17 cellular contexts compared by ENCODE assay signal in the genomic region with DNA sequence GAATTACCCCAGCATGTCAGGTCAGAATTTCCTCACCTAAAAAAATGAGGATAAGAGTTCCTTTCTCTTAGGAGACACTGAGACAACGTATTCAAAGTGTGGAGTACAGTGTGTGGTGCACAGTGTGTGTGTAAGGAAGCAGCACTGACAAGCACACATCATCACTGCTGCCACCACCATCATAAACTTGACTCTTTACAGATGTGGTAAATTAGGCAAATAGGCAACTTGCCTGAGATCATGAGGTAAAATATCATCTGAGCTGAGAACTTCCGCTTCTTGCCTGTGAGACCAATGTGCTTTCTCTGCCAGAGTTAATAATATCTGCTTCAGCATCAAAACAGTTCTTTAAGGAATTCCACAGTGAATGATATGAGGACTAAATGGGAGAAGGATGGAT. TPM values are rescaled to one million over a fixed set of nuclear protein-coding genes. Genes with fewer than 3 reads are reported as not detected.
DNase-seq lines count a peak whose midpoint lies in the region; ATAC-seq, FAIRE-seq and TF ChIP-seq lines count a peak whose summit lies in the region.
"Had no signal": no experiment of that assay in that cellular context is flagged by ENCODE, and none has a peak within 500 bp of the region (broad histone marks: within the 10 kb centered on the region; RNA-seq: fewer than 3 reads in every experiment).

No MANE protein-coding gene starts in this region.

- no peaks in the 10 kb centered on the region for H3K27me3 Mint-ChIP-seq in nephron progenitor cell (ENCODE audit: low read depth, poor library complexity)
- H3K27me3 Mint-ChIP-seq: activated naive CD8-positive, alpha-beta T cell had no signal

- no peak overlapping the region for H4K8ac ChIP-seq in mesenchymal stem cell (ENCODE audit: low read length)

- POLR2A ChIA-PET in AG04449 (lab: Yijun Ruan, JAX) = no interaction called here
- POLR2A ChIA-PET in GM12878 (lab: Charles Lee) = no interaction called here

- WGBS in GM23248 (ENCODE audit: low coverage in 1 of 2, low lambda C conversion rate in 2 of 2, missing lambda C conversion rate in 2 of 2), 2 experiments = 20 to 21% methylated on average over 2 of the region's 2 CpGs
- whole genome bisulfite sequencing in GM12878 (ENCODE audit: insufficient coverage, insufficient replicate concordance, low lambda C conversion rate, missing lambda C conversion rate) = 100% methylated on average over 2 of the region's 2 CpGs
- WGBS in mesenchymal stem cell = 100% methylated on average over 1 of the region's 2 CpGs

- H3K23ac ChIP-seq in mesenchymal stem cell (ENCODE audit: low read length in 2 of 2) = no peak overlapping the region

- H2BK15ac ChIP-seq in mesenchymal stem cell (ENCODE audit: low read depth, poor library complexity, severe bottlenecking) = no peak overlapping the region

- FAIRE-seq in GM12878 (lab: Jason Lieb, UNC) = no peak
- FAIRE-seq: D721Med had no signal

- H2BK5ac ChIP-seq in mesenchymal stem cell (ENCODE audit: low read depth, low read length, poor library complexity, severe bottlenecking) = no peak overlapping the region

- no peak overlapping the region for H3K4me3 Mint-ChIP-seq in nephron progenitor cell
- H3K4me3 Mint-ChIP-seq: activated naive CD8-positive, alpha-beta T cell had no signal

- TF ChIP-seq CTCF in AG04449 (IDR thresholded peaks at IDR 0.05; ENCODE audit: insufficient read depth, low read length, missing control alignments) = no peak
- TF ChIP-seq CTCF in GM12878 (IDR thresholded peaks at IDR 0.05 in 2 of 3, conservative IDR thresholded peaks at IDR 0.05 in 1 of 3; ENCODE audit: control insufficient read depth in 2 of 3, extremely low read depth in 1 of 3, insufficient read depth in 1 of 3, low read depth in 3 of 3, low read length in 3 of 3) = no peak
- TF ChIP-seq CTCF in nephron progenitor cell (IDR thresholded peaks at IDR 0.05) = no peak

- no peak overlapping the region for H3K27ac Mint-ChIP-seq in nephron progenitor cell
- H3K27ac Mint-ChIP-seq: activated naive CD8-positive, alpha-beta T cell had no signal

- DNase-seq in AG04449 (ENCODE audit: low read depth, low spot score) = peak; percentile 41
- DNase-seq in GM23248 = peak; percentile 56
- DNase-seq in GM12878 (ENCODE audit: low read depth, low spot score) = no peak
- DNase-seq in mesenchymal stem cell = no peak
- DNase-seq in SW 1271 (lab: John Stamatoyannopoulos, UW) = no peak
- DNase-seq in nephron progenitor cell = no peak
- DNase-seq: activated CD8-positive, alpha-beta memory T cell treated with anti-CD3 and anti-CD28 coated beads, Interleukin-2, amount 50 U/mL, for 48 hours; mesendoderm; NCI-H1092; NCI-H226; ovary; stimulated activated CD4-positive, alpha-beta T cell treated with anti-CD3 and anti-CD28 coated beads, Interleukin-12 subunit alpha, Interleukin-12 subunit beta, amount 100 ng/mL, for 4 hours had no signal

- H3K18ac ChIP-seq in mesenchymal stem cell (ENCODE audit: low read depth in 1 of 2, low read length in 2 of 2) = no peak overlapping the region

- RAD21 ChIA-PET in GM12878 (lab: Charles Lee; ENCODE audit: unreplicated experiment) = no interaction called here

- H3K9me2 ChIP-seq in GM23248 (ENCODE audit: insufficient read depth) = no peaks in the 10 kb centered on the region

- no peaks in the 10 kb centered on the region for H3K9me3 Mint-ChIP-seq in nephron progenitor cell

- H3K4me2 ChIP-seq in GM23248 (ENCODE audit: unreplicated experiment) = peak overlapping the region; percentile 26
- H3K4me2 ChIP-seq in GM12878 (ENCODE audit: control insufficient read depth, insufficient read depth) = no peak overlapping the region
- H3K4me2 ChIP-seq in mesenchymal stem cell (ENCODE audit: low read length, poor library complexity, severe bottlenecking) = no peak overlapping the region

- TF ChIP-seq POLR2A in GM12878 (IDR thresholded peaks at IDR 0.05; ENCODE audit: low read depth, low read length) = no peak

- H3K36me3 Mint-ChIP-seq in nephron progenitor cell (ENCODE audit: low read depth) = peaks cover 12% of the 10 kb centered on the region

- no peaks in the 10 kb centered on the region for H3K9me3 ChIP-seq in GM23248 (ENCODE audit: low read depth)
- H3K9me3 ChIP-seq in GM12878 (replicated peaks; ENCODE audit: control insufficient read depth, insufficient read depth, low read length) = no peaks in the 10 kb centered on the region
- H3K9me3 ChIP-seq in mesenchymal stem cell (ENCODE audit: control insufficient read depth, low read length) = no peaks in the 10 kb centered on the region
- H3K9me3 ChIP-seq: ovary had no signal

- H3K79me2 ChIP-seq in GM23248 (ENCODE audit: insufficient read depth) (no peaks in the 10 kb centered on the region), GM12878 (ENCODE audit: control insufficient read depth, insufficient read depth, low read length) (no peaks in the 10 kb centered on the region; the same call in 1 of the 2 replicates)

- H3K9ac ChIP-seq in GM23248 (no peak overlapping the region), GM12878 (ENCODE audit: control insufficient read depth, insufficient read depth, low read length) (no peak overlapping the region), mesenchymal stem cell (ENCODE audit: low read length) (peak overlapping the region; percentile 31)

- H3K4me1 ChIP-seq in GM23248 (ENCODE audit: insufficient read depth) (peaks cover 29% of the 10 kb centered on the region), GM12878 (ENCODE audit: control insufficient read depth, insufficient read depth, low read length) (no peaks in the 10 kb centered on the region), mesenchymal stem cell (ENCODE audit: control insufficient read depth, insufficient read depth, low read depth, low read length) (peaks cover 7% of the 10 kb centered on the region)

- no peak overlapping the region for H2BK12ac ChIP-seq in mesenchymal stem cell (ENCODE audit: low read length in 2 of 2)

- SMC1A ChIA-PET in GM12878 (lab: Charles Lee; ENCODE audit: uncharacterized antibody, unreplicated experiment) = interaction anchor here (0.9 to 1.8 kb wide), 4 partner anchors 29 to 64 kb away, joined by 3 to 7 read pairs (median 4); no protein-coding TSS in a partner anchor

- H3K27me3 ChIP-seq in GM23248 (replicated peaks; ENCODE audit: insufficient read depth) (no peaks in the 10 kb centered on the region), GM12878 (replicated peaks in 1 of 2; ENCODE audit: control insufficient read depth in 2 of 2, insufficient read depth in 2 of 2, low read length in 1 of 2) (no peaks in the 10 kb centered on the region), mesenchymal stem cell (ENCODE audit: control insufficient read depth in 1 of 2, insufficient read depth in 1 of 2, low read length in 2 of 2) (no peaks in the 10 kb centered on the region)
- H3K27me3 ChIP-seq: ovary had no signal

- CTCF ChIA-PET in AG04449 (lab: Yijun Ruan, JAX) = interaction anchor here (0.8 to 6.4 kb wide), 8 partner anchors 9 to 215 kb away, joined by 3 to 29 read pairs (median 4); no protein-coding TSS in a partner anchor
- CTCF ChIA-PET in GM12878 (lab: Yijun Ruan, JAX) = interaction anchor here (1.1 to 1.9 kb wide), 3 partner anchors 64 to 170 kb away, joined by 3 to 8 read pairs (median 3); no protein-coding TSS in a partner anchor

- H3K4me3 ChIP-seq in AG04449 (ENCODE audit: low read depth, low read length) = no peak overlapping the region
- H3K4me3 ChIP-seq in GM23248 = peak overlapping the region; percentile 7; the same call in 1 of the 2 replicates
- H3K4me3 ChIP-seq in GM12878 = no peak overlapping the region
- H3K4me3 ChIP-seq in mesenchymal stem cell (ENCODE audit: insufficient read depth in 1 of 2, low read depth in 1 of 2, low read length in 2 of 2) = no peak overlapping the region
- H3K4me3 ChIP-seq: ovary had no signal

- no peak overlapping the region for H4K91ac ChIP-seq in mesenchymal stem cell (ENCODE audit: low read length)

- H4K20me1 ChIP-seq in GM23248 (ENCODE audit: insufficient read depth) (no peaks in the 10 kb centered on the region; the same call in 1 of the 2 replicates), GM12878 (ENCODE audit: control insufficient read depth, insufficient read depth) (no peaks in the 10 kb centered on the region)

- peaks cover 15% of the 10 kb centered on the region for H3K79me1 ChIP-seq in mesenchymal stem cell (replicated peaks; ENCODE audit: low read length, poor library complexity, severe bottlenecking)

- TF ChIP-seq RAD21 in GM12878 (IDR thresholded peaks at IDR 0.05; ENCODE audit: insufficient read depth, low read depth, low read length) = no peak

- peaks cover 39% of the 10 kb centered on the region for H3K4me1 Mint-ChIP-seq in nephron progenitor cell

- H3F3A ChIP-seq in GM23248 (ENCODE audit: insufficient read depth) = peaks cover 12% of the 10 kb centered on the region; the same call in 1 of the 2 replicates

- ATAC-seq in GM12878 (no peak), HG03378 (IDR thresholded peaks at IDR 0.05; ENCODE audit: unreplicated experiment) (no peak), GM19035 (IDR thresholded peaks at IDR 0.05; ENCODE audit: unreplicated experiment) (no peak)
- ATAC-seq: activated CD4-positive, CD25-positive, alpha-beta regulatory T cell treated with anti-CD3 and anti-CD28 coated beads, Interleukin-2, amount 50 U/mL, for 24 hours had no signal

- H3K27ac ChIP-seq in GM23248 = peak overlapping the region; percentile 36
- H3K27ac ChIP-seq in GM12878 (ENCODE audit: control insufficient read depth, insufficient read depth) = peak overlapping the region; percentile 16; the same call in 1 of the 2 replicates
- H3K27ac ChIP-seq in mesenchymal stem cell (ENCODE audit: low read length, poor library complexity, severe bottlenecking) = no peak overlapping the region
- H3K27ac ChIP-seq: ovary had no signal

- intact Hi-C loops in GM12878 (cut with micrococcal nuclease; ENCODE audit: unreplicated experiment) = no loop called here

- no TSS peak for BruUV-seq in GM12878 (replicated peaks; lab: Mats Ljungman, UMichigan)

- no peak overlapping the region for H3K14ac ChIP-seq in mesenchymal stem cell (ENCODE audit: low read length in 2 of 2)

- H2AK5ac ChIP-seq in mesenchymal stem cell (ENCODE audit: low read length, severe bottlenecking) = no peak overlapping the region

- H3K4ac ChIP-seq in mesenchymal stem cell (ENCODE audit: low read depth in 1 of 2, low read length in 2 of 2) = no peak overlapping the region

- H2AFZ ChIP-seq in GM23248 (peak overlapping the region; percentile 45), GM12878 (ENCODE audit: control insufficient read depth, low read depth, low read length) (peak overlapping the region; percentile 26), mesenchymal stem cell (ENCODE audit: low read depth, low read length) (no peak overlapping the region)

- no peaks in the 10 kb centered on the region for H3K36me3 ChIP-seq in GM23248 (ENCODE audit: low read depth)
- no peaks in the 10 kb centered on the region; a peak in 2 of 4 replicates for H3K36me3 ChIP-seq in GM12878 (ENCODE audit: control insufficient read depth in 2 of 2, insufficient read depth in 2 of 2, low read length in 1 of 2)
- H3K36me3 ChIP-seq in mesenchymal stem cell (ENCODE audit: control insufficient read depth in 1 of 2, insufficient read depth in 2 of 2, low read depth in 1 of 2, low read length in 2 of 2) = peaks cover 2 to 11% of the 10 kb centered on the region in 2 experiments
- H3K36me3 ChIP-seq: ovary had no signal

- in situ Hi-C loops in GM23248 (cut with MboI) = no loop called here
- in situ Hi-C loops in GM12878 (cut with MboI) = no loop called here

- no peak overlapping the region for H2BK120ac ChIP-seq in mesenchymal stem cell (ENCODE audit: low read depth, low read length)

- no peak for TF ChIP-seq EP300 in GM12878 (IDR thresholded peaks at IDR 0.05; ENCODE audit: borderline replicate concordance in 1 of 2, control insufficient read depth in 1 of 2, low read depth in 2 of 2, low read length in 2 of 2)

RNA-seq across cellular contexts. Expression of a gene that starts 52.7 kb away (rescaled TPM):
- total RNA-seq in GM23248 (2014; rRNA removed; shearing (Covaris generic)) = 18.7 and 28.0 TPM in 2 replicates
- polyA plus RNA-seq in GM23248 (2016; fragmentation: Nextera tagmentation; extraction: Ambion mirVana) = 27.1 and 30.3 TPM in 2 replicates
- total RNA-seq in GM12878 (2013; cell fraction: nucleolus; rRNA removed) = 18.2 TPM in 2 replicates
- total RNA-seq in GM12878 (2014; rRNA removed) = 38.4 and 38.6 TPM in 2 replicates
- total RNA-seq in GM12878 (2014; rRNA removed; fragmentation: Illumina TruSeq; extraction: Trizol) = 32.7 and 32.9 TPM in 2 replicates
- 43.7 and 44.3 TPM in 2 replicates for total RNA-seq in GM12878 (2021)
- polyA plus RNA-seq in GM12878 (2011; ENCODE audit: low read depth) = 30.2 TPM
- 38.0 and 45.4 TPM in 2 replicates for polyA plus RNA-seq in GM12878 (2011; rRNA removed)
- 35.2 and 42.7 TPM in 2 replicates for polyA plus RNA-seq in GM12878 (2011; cell fraction: cytosol; rRNA removed)
- polyA plus RNA-seq in GM12878 (2011; cell fraction: nucleus; rRNA removed) = 11.0 and 12.8 TPM in 2 replicates
- polyA plus RNA-seq in GM12878 (2012) = 28.3 and 30.5 TPM in 2 replicates
- polyA plus RNA-seq in GM12878 (2014; fragmentation: Illumina TruSeq; extraction: Trizol) = 36.5 and 44.2 TPM in 2 replicates
- 10 to 100 TPM; 65.6 to 66.8 TPM for polyA plus RNA-seq in GM12878 (2014; fragmentation: Nextera tagmentation; extraction: Ambion mirVana)
- polyA plus RNA-seq in GM12878 (2014; rRNA removed) = 28.5 and 36.3 TPM in 2 replicates
- polyA plus RNA-seq in GM12878 (2016; fragmentation: Nextera tagmentation; extraction: Ambion mirVana) = 10 to 100 TPM; 56.5 to 58.7 TPM
- polyA minus RNA-seq in GM12878 (2011; rRNA and poly(A)+ RNA removed) = 15.7 and 17.5 TPM in 2 replicates
- 9.4 and 11.0 TPM in 2 replicates for polyA minus RNA-seq in GM12878 (2011; cell fraction: cytosol; rRNA and poly(A)+ RNA removed)
- 3.9 and 8.4 TPM in 2 replicates for polyA minus RNA-seq in GM12878 (2011; cell fraction: nucleus; rRNA and poly(A)+ RNA removed)
- 27.9 TPM for polyA plus RNA-seq in mesenchymal stem cell (2013, experiment 1 of 2)
- polyA plus RNA-seq in mesenchymal stem cell (2013, experiment 2 of 2) = 29.6 TPM

RNA-seq across cellular contexts. Expression of a gene that starts 53.3 kb away (rescaled TPM):
- 10.2 and 16.5 TPM in 2 replicates for total RNA-seq in GM23248 (2014; rRNA removed; shearing (Covaris generic))
- polyA plus RNA-seq in GM23248 (2016; fragmentation: Nextera tagmentation; extraction: Ambion mirVana) = 14.7 and 15.1 TPM in 2 replicates
- 68.7 and 84.2 TPM in 2 replicates for total RNA-seq in GM12878 (2013; cell fraction: nucleolus; rRNA removed)
- total RNA-seq in GM12878 (2014; rRNA removed) = 25.0 and 28.7 TPM in 2 replicates
- total RNA-seq in GM12878 (2014; rRNA removed; fragmentation: Illumina TruSeq; extraction: Trizol) = 24.6 and 25.1 TPM in 2 replicates
- 23.4 and 26.1 TPM in 2 replicates for total RNA-seq in GM12878 (2021)
- 9.9 TPM for polyA plus RNA-seq in GM12878 (2011; ENCODE audit: low read depth)
- polyA plus RNA-seq in GM12878 (2011; rRNA removed) = 18.3 and 22.7 TPM in 2 replicates
- polyA plus RNA-seq in GM12878 (2011; cell fraction: cytosol; rRNA removed) = 19.1 and 22.5 TPM in 2 replicates
- 13.8 and 16.8 TPM in 2 replicates for polyA plus RNA-seq in GM12878 (2011; cell fraction: nucleus; rRNA removed)
- 10.4 and 12.4 TPM in 2 replicates for polyA plus RNA-seq in GM12878 (2012)
- polyA plus RNA-seq in GM12878 (2014; fragmentation: Illumina TruSeq; extraction: Trizol) = 15.2 and 23.8 TPM in 2 replicates
- polyA plus RNA-seq in GM12878 (2014; fragmentation: Nextera tagmentation; extraction: Ambion mirVana) = 10 to 100 TPM; 35.1 to 46.7 TPM
- polyA plus RNA-seq in GM12878 (2014; rRNA removed) = 16.8 and 20.1 TPM in 2 replicates
- 10 to 100 TPM; 33.7 to 34.9 TPM for polyA plus RNA-seq in GM12878 (2016; fragmentation: Nextera tagmentation; extraction: Ambion mirVana)
- 39.5 and 51.7 TPM in 2 replicates for polyA minus RNA-seq in GM12878 (2011; rRNA and poly(A)+ RNA removed)
- polyA minus RNA-seq in GM12878 (2011; cell fraction: cytosol; rRNA and poly(A)+ RNA removed) = 7.9 and 9.4 TPM in 2 replicates
- polyA minus RNA-seq in GM12878 (2011; cell fraction: nucleus; rRNA and poly(A)+ RNA removed) = 42.7 and 79.4 TPM in 2 replicates
- 10.5 TPM for polyA plus RNA-seq in mesenchymal stem cell (2013, experiment 1 of 2)
- 10.5 TPM for polyA plus RNA-seq in mesenchymal stem cell (2013, experiment 2 of 2)

Comparison
In these comparisons a context has a peak if more than half of its experiments do, and no peak if none do; other contexts are left out.
1. DNase-seq: peak in AG04449 (single experiment) and GM23248 (single experiment); none in GM12878 (single experiment), mesenchymal stem cell (single experiment), SW 1271 (0 of 2) and nephron progenitor cell (single experiment).